33 cellular contexts compared by ENCODE assay signal in genomic region chr6:87375315-87375714, GRCh38. TPM values are rescaled to one million over a fixed set of nuclear protein-coding genes. Genes with fewer than 3 reads are reported as not detected.
"Had no signal": no experiment of that assay in that cellular context is flagged by ENCODE, and none has a peak within 500 bp of the region (broad histone marks: within the 10 kb centered on the region; RNA-seq: fewer than 3 reads in every experiment).

No MANE protein-coding gene starts in this region.

- FAIRE-seq: colon, islet of Langerhans had no signal

- H3K36me3 ChIP-seq: left lung, prostate gland, stomach, thyroid gland had no signal

- H3K27ac Mint-ChIP-seq: nephron progenitor cell; stimulated activated effector memory CD8-positive, alpha-beta T cell treated with anti-CD3 and anti-CD28 coated beads, Interleukin-12 subunit alpha, Interleukin-12 subunit beta, amount 100 ng/mL, for 72 hours had no signal

- H3K4me3 Mint-ChIP-seq: naive thymus-derived CD8-positive, alpha-beta T cell; nephron progenitor cell; stimulated activated effector memory CD8-positive, alpha-beta T cell treated with anti-CD3 and anti-CD28 coated beads, Interleukin-12 subunit alpha, Interleukin-12 subunit beta, amount 100 ng/mL, for 72 hours had no signal

- H3K27me3 Mint-ChIP-seq: naive thymus-derived CD8-positive, alpha-beta T cell had no signal

- H3K4me3 ChIP-seq: dorsolateral prefrontal cortex, heart right ventricle, left lung, prostate gland, right atrium auricular region, smooth muscle cell, stomach, thyroid gland had no signal

- H3K36me3 Mint-ChIP-seq: stimulated activated effector memory CD8-positive, alpha-beta T cell treated with anti-CD3 and anti-CD28 coated beads, Interleukin-12 subunit alpha, Interleukin-12 subunit beta, amount 100 ng/mL, for 72 hours had no signal

- DNase-seq: dorsolateral prefrontal cortex; effector CD4-positive, alpha-beta T cell; foreskin melanocyte; glutamatergic neuron; heart right ventricle; hippocampal formation; left cardiac atrium; left lung; mesendoderm; naive thymus-derived CD8-positive, alpha-beta T cell; nephron progenitor cell; nucleus accumbens; stimulated activated CD4-positive, alpha-beta T cell treated with anti-CD3 and anti-CD28 coated beads, Interleukin-12 subunit alpha, Interleukin-12 subunit beta, amount 100 ng/mL, for 4 hours; stimulated activated CD4-positive, alpha-beta T cell treated with anti-CD3 and anti-CD28 coated beads, Interleukin-1b, Interleukin-23, amount 100 ng/mL, for 48 hours; stimulated activated CD4-positive, alpha-beta T cell treated with anti-CD3 and anti-CD28 coated beads, Interleukin-4, amount 100 ng/mL, for 1 hour; stimulated activated naive CD4-positive, alpha-beta T cell treated with Interleukin-2 at 50 U/mL for 16 hours; stomach; thyroid gland; trophoblast cell had no signal

- H3K27me3 ChIP-seq: dorsolateral prefrontal cortex, heart right ventricle, left lung, right atrium auricular region, stomach, thyroid gland had no signal

- H3K9me3 Mint-ChIP-seq: naive thymus-derived CD8-positive, alpha-beta T cell; stimulated activated effector memory CD8-positive, alpha-beta T cell treated with anti-CD3 and anti-CD28 coated beads, Interleukin-12 subunit alpha, Interleukin-12 subunit beta, amount 100 ng/mL, for 72 hours had no signal

- H3K4me1 Mint-ChIP-seq: nephron progenitor cell; stimulated activated effector memory CD8-positive, alpha-beta T cell treated with anti-CD3 and anti-CD28 coated beads, Interleukin-12 subunit alpha, Interleukin-12 subunit beta, amount 100 ng/mL, for 72 hours had no signal

RNA-seq across cellular contexts. Expression of gene CFAP206, which starts 32.5 kb away (rescaled TPM):
- total RNA-seq: myocyte; naive thymus-derived CD8-positive, alpha-beta T cell had no signal

RNA-seq across cellular contexts. Expression of gene GJB7, which starts 46.2 kb away (rescaled TPM):
- total RNA-seq: esophagus mucosa; fibroblast of lung; heart right ventricle; kidney epithelial cell; left cardiac atrium; lung microvascular endothelial cell; myocyte; naive thymus-derived CD8-positive, alpha-beta T cell; prostate gland; right atrium auricular region; sciatic nerve; stomach; subcutaneous adipose tissue; temporal lobe; thyroid gland had no signal
